Comparison of ENCODE assay signal across 1 cellular context in the genomic region with DNA sequence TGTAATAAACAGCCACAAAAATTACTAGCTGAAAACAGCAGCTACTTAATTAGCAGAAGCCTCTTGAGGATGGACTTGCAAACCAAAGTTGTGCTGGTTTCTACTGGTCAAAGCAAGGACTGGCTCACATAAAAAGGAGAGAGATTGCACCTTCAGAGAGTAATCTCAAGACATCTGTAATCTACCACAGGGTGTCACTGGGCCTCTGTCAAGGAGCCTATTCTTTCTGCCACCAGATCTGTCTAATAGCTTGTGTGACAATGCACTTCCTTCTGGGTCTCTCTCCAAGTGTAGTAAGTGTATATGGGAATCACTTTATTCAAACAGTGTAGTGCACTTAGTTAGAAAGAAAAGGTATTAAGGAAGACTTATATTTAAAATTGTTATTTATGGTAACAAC.
TF ChIP-seq lines count a peak whose summit lies in the region.

No MANE protein-coding gene starts in this region.

TF ChIP-seq in GM23338, 12 proteins besides CTCF, POLR2A, EP300 and RAD21 (continued from another document):
- TF ChIP-seq ZNF462 (CRISPR knock-in tag; IDR thresholded peaks at IDR 0.05) (no peak), POLR2AphosphoS5 (IDR thresholded peaks at IDR 0.05; ENCODE audit: low read depth) (no peak), EZH2 (IDR thresholded peaks at IDR 0.05; ENCODE audit: low read depth, unreplicated experiment) (no peak), NANOG (IDR thresholded peaks at IDR 0.05; ENCODE audit: borderline replicate concordance) (no peak), ZNF114 (CRISPR knock-in tag; IDR thresholded peaks at IDR 0.05) (no peak)
- TF ChIP-seq, protein P1, sequence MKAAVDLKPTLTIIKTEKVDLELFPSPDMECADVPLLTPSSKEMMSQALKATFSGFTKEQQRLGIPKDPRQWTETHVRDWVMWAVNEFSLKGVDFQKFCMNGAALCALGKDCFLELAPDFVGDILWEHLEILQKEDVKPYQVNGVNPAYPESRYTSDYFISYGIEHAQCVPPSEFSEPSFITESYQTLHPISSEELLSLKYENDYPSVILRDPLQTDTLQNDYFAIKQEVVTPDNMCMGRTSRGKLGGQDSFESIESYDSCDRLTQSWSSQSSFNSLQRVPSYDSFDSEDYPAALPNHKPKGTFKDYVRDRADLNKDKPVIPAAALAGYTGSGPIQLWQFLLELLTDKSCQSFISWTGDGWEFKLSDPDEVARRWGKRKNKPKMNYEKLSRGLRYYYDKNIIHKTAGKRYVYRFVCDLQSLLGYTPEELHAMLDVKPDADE (IDR thresholded peaks at IDR 0.05), result no peak
